8 cellular contexts compared by ENCODE assay signal in genomic region chr5:14872070-14872989, GRCh38. TPM values are rescaled to one million over a fixed set of nuclear protein-coding genes. Genes with fewer than 3 reads are reported as not detected.
A peak's percentile ranks its signal among the peaks of the same experiment; 100 is the strongest.
DNase-seq lines count a peak whose midpoint lies in the region; ATAC-seq and TF ChIP-seq lines count a peak whose summit lies in the region.

No MANE protein-coding gene starts in this region.

- TF ChIP-seq CTCF in GM06990 (IDR thresholded peaks at IDR 0.05; ENCODE audit: insufficient read depth, low read length, poor library complexity, severe bottlenecking), result no peak
- peak in 1 of 2 experiments; percentile 16; a peak in 1 of 4 replicates for TF ChIP-seq CTCF in GM23338 (conservative IDR thresholded peaks at IDR 0.05; ENCODE audit: low read depth in 2 of 2)
- peak; percentile 48; the same call in 1 of the 2 replicates for TF ChIP-seq CTCF in LNCaP clone FGC (IDR thresholded peaks at IDR 0.05; ENCODE audit: control insufficient read depth, extremely low read depth, insufficient read depth)

- H3K4me2 ChIP-seq in GM23338, result peak overlapping the region; percentile 94

- no peaks in the 10 kb centered on the region for H3K36me3 Mint-ChIP-seq in GM23338 (ENCODE audit: low read depth)

- peak overlapping the region; percentile 94 for H2AFZ ChIP-seq in GM23338

- peaks cover 13% of the 10 kb centered on the region for H3K4me1 Mint-ChIP-seq in GM23338

- H3K27ac ChIP-seq in GM23338 (ENCODE audit: low read depth), result no peak overlapping the region
- H3K27ac ChIP-seq in cingulate gyrus (ENCODE audit: low read depth, low read length), result peak overlapping the region; percentile 77

- H3K79me2 ChIP-seq in GM23338 (replicated peaks; ENCODE audit: insufficient read depth), result no peaks in the 10 kb centered on the region; the same call in none of the 2 replicates

- no peaks in the 10 kb centered on the region for H3F3A ChIP-seq in GM23338 (replicated peaks; ENCODE audit: low read depth)

- H3K27ac Mint-ChIP-seq in GM23338, result no peak overlapping the region

- peak overlapping the region; percentile 77 for H3K4me3 Mint-ChIP-seq in GM23338

- H3K9me3 Mint-ChIP-seq in GM23338, result no peaks in the 10 kb centered on the region

- H3K4me1 ChIP-seq in GM23338 (ENCODE audit: insufficient read depth), result peaks cover 12% of the 10 kb centered on the region; the same call in 1 of the 2 replicates

- DNase-seq in GM06990 (ENCODE audit: extremely low read depth, insufficient read length) (peak; percentile 68), GM23338 (ENCODE audit: low spot score) (peak; percentile 72), LNCaP clone FGC (ENCODE audit: low read depth) (no peak), left lobe of liver (ENCODE audit: low spot score) (peak; percentile 79), HPDE6-E6E7 (ENCODE audit: extremely low spot score) (no peak)
- DNase-seq in activated CD4-positive, alpha-beta T cell treated with anti-CD3 and anti-CD28 coated beads for 1 hour, result peak; percentile 39
- peak; percentile 52 to 54 for DNase-seq in stimulated activated CD4-positive, alpha-beta T cell treated with anti-CD3 and anti-CD28 coated beads, Interleukin-2, amount 100 ng/mL, for 48 hours

- H3K9me2 ChIP-seq in GM23338 (ENCODE audit: insufficient read depth), result no peaks in the 10 kb centered on the region

- peak; percentile 64 for ATAC-seq in GM23338
- peak; percentile 61 for ATAC-seq in left lobe of liver

- H3K36me3 ChIP-seq in GM06990 (ENCODE audit: control insufficient read depth, insufficient read depth, low read length) (no peaks in the 10 kb centered on the region), GM23338 (ENCODE audit: insufficient read depth) (no peaks in the 10 kb centered on the region)

- H3K27me3 Mint-ChIP-seq in GM23338 (ENCODE audit: insufficient read depth, low read depth, poor library complexity), result peaks cover 27% of the 10 kb centered on the region

- H3K27me3 ChIP-seq in GM06990 (replicated peaks; ENCODE audit: control insufficient read depth, insufficient read depth, low read length) (no peaks in the 10 kb centered on the region), GM23338 (ENCODE audit: insufficient read depth) (peaks cover 48% of the 10 kb centered on the region)

- H4K20me1 ChIP-seq in GM23338 (replicated peaks; ENCODE audit: insufficient read depth), result peaks cover 7% of the 10 kb centered on the region; the same call in 1 of the 2 replicates

- H3K4me3 ChIP-seq in GM06990 (replicated peaks; ENCODE audit: low read depth, low read length) (peak overlapping the region; percentile 64), GM23338 (peak overlapping the region; percentile 74), LNCaP clone FGC (ENCODE audit: low read depth, low read length) (peak overlapping the region; percentile 49)

TF ChIP-seq in GM23338, 12 proteins besides CTCF, POLR2A, EP300 and RAD21 (continues in another document):
- TF ChIP-seq ZNF114 (CRISPR knock-in tag; IDR thresholded peaks at IDR 0.05), result no peak
- TF ChIP-seq ZNF331 (CRISPR knock-in tag; IDR thresholded peaks at IDR 0.05; ENCODE audit: low read depth), result no peak
- TF ChIP-seq EZH2phosphoT487 (IDR thresholded peaks at IDR 0.05; ENCODE audit: unreplicated experiment), result no peak
- TF ChIP-seq STAT1 (IDR thresholded peaks at IDR 0.05; ENCODE audit: unreplicated experiment), result no peak
- TF ChIP-seq NANOG (IDR thresholded peaks at IDR 0.05; ENCODE audit: borderline replicate concordance), result no peak
- TF ChIP-seq ZNF462 (CRISPR knock-in tag; IDR thresholded peaks at IDR 0.05), result no peak
- no peak for TF ChIP-seq JUNB (IDR thresholded peaks at IDR 0.05; ENCODE audit: unreplicated experiment)
- no peak for TF ChIP-seq POLR2AphosphoS5 (IDR thresholded peaks at IDR 0.05; ENCODE audit: low read depth)
- no peak for TF ChIP-seq REST (IDR thresholded peaks at IDR 0.05; ENCODE audit: unreplicated experiment)
- TF ChIP-seq EZH2 (IDR thresholded peaks at IDR 0.05; ENCODE audit: low read depth, unreplicated experiment), result no peak
- no peak for TF ChIP-seq CREB1 (CRISPR knock-in tag; IDR thresholded peaks at IDR 0.05; ENCODE audit: low read depth)

RNA-seq across cellular contexts. Expression of gene ANKH, which starts 0.8 kb away (rescaled TPM):
- total RNA-seq in GM23338 (2014; rRNA removed; shearing (Covaris generic)), result 3.7 and 6.1 TPM in 2 replicates
- polyA plus RNA-seq in GM23338 (2016; fragmentation: Nextera tagmentation; extraction: Ambion mirVana), result 5.0 TPM in 2 replicates
- total RNA-seq in left lobe of liver, result 75.9 TPM

Comparison
In these comparisons a context has a peak if more than half of its experiments do, and no peak if none do; other contexts are left out.
1. DNase-seq: peak in GM06990 (single experiment), GM23338 (single experiment), activated CD4-positive, alpha-beta T cell treated with anti-CD3 and anti-CD28 coated beads for 1 hour (single experiment), left lobe of liver (single experiment) and stimulated activated CD4-positive, alpha-beta T cell treated with anti-CD3 and anti-CD28 coated beads, Interleukin-2, amount 100 ng/mL, for 48 hours (2 of 2); none in LNCaP clone FGC (single experiment) and HPDE6-E6E7 (single experiment).
2. RNA of gene ANKH, which starts 0.8 kb away (total RNA-seq): 75.9 TPM in left lobe of liver (single experiment); 3.7 to 6.1 TPM in GM23338; every median in the first group is over 10 times any median in the second.
3. Peak in every context shown above with its lines, with median percentiles within 50 percentile points of each other: H3K4me3 ChIP-seq.